ENCODE assay signal across 26 cellular contexts in genomic region chr10:14524692-14525091, GRCh38.
DNase-seq lines count a peak whose midpoint lies in the region; ATAC-seq and TF ChIP-seq lines count a peak whose summit lies in the region.
"Had no signal": no experiment of that assay in that cellular context is flagged by ENCODE, and none has a peak within 500 bp of the region (broad histone marks: within the 10 kb centered on the region; RNA-seq: fewer than 3 reads in every experiment).

No MANE protein-coding gene starts in this region.

- no peak overlapping the region for H3K4me3 Mint-ChIP-seq in CD8-positive, alpha-beta T cell
- H3K4me3 Mint-ChIP-seq in activated naive CD8-positive, alpha-beta T cell treated with anti-CD3 and anti-CD28 coated beads for 36 hours: no peak overlapping the region
- H3K4me3 Mint-ChIP-seq in natural killer cell: peak overlapping the region; percentile 35
- H3K4me3 Mint-ChIP-seq: activated naive CD8-positive, alpha-beta T cell treated with anti-CD3 and anti-CD28 coated beads, Interleukin-2, amount 10 ng/mL, durations not matched to agents 7 days and 5 days; H9 had no signal

- DNase-seq in AG10803 (ENCODE audit: low read depth) (peak; percentile 30), natural killer cell (no peak), lower leg skin (ENCODE audit: low spot score in 2 of 2) (no peak), A673 (ENCODE audit: low spot score) (no peak), UCSD-AML1 (lab: John Stamatoyannopoulos, UW; ENCODE audit: unreplicated experiment) (no peak), SW 1271 (lab: John Stamatoyannopoulos, UW) (no peak)
- DNase-seq in CD8-positive, alpha-beta T cell: no peak
- no peak for DNase-seq in activated naive CD8-positive, alpha-beta T cell treated with anti-CD3 and anti-CD28 coated beads for 36 hours
- DNase-seq: activated naive CD8-positive, alpha-beta T cell treated with anti-CD3 and anti-CD28 coated beads, Interleukin-2, amount 10 ng/mL, durations not matched to agents 7 days and 5 days; C1 segment of cervical spinal cord; effector CD8-positive, alpha-beta T cell; glutamatergic neuron; H9; mesenchymal stem cell; NCI-H1092; NCI-H1694; Peyer's patch; SIG-M5; stimulated activated CD4-positive, alpha-beta T cell treated with anti-CD3 and anti-CD28 coated beads, Interleukin-4, amount 100 ng/mL, for 1 hour; T-helper 9 cell; trophoblast cell had no signal

- TF ChIP-seq CTCF in AG10803 (conservative IDR thresholded peaks at IDR 0.05; ENCODE audit: low read length) (no peak), natural killer cell (IDR thresholded peaks at IDR 0.05) (no peak), lower leg skin (IDR thresholded peaks at IDR 0.05) (no peak), A673 (conservative IDR thresholded peaks at IDR 0.05; ENCODE audit: low read depth, low read length) (no peak)
- no peak for TF ChIP-seq CTCF in CD8-positive, alpha-beta T cell (IDR thresholded peaks at IDR 0.05)

- BruUV-seq in A673 (replicated peaks; lab: Mats Ljungman, UMichigan): no TSS peak

- no peaks in the 10 kb centered on the region for H3K9me3 ChIP-seq in CD8-positive, alpha-beta T cell (ENCODE audit: low read length)
- no peaks in the 10 kb centered on the region for H3K9me3 ChIP-seq in A673 (ENCODE audit: low read depth, low read length, poor library complexity, severe bottlenecking)
- H3K9me3 ChIP-seq: Peyer's patch, prostate gland had no signal

- ATAC-seq in CD8-positive, alpha-beta T cell: no peak
- ATAC-seq in natural killer cell: peak in 1 of 3 donors; percentile 40
- ATAC-seq: K562, left lobe of liver had no signal

- peaks cover 78% of the 10 kb centered on the region for H3K36me3 Mint-ChIP-seq in CD8-positive, alpha-beta T cell
- peaks cover 61% of the 10 kb centered on the region for H3K36me3 Mint-ChIP-seq in activated naive CD8-positive, alpha-beta T cell treated with anti-CD3 and anti-CD28 coated beads for 36 hours
- H3K36me3 Mint-ChIP-seq in natural killer cell: peaks cover 14% of the 10 kb centered on the region

- H3K27me3 Mint-ChIP-seq in CD8-positive, alpha-beta T cell (ENCODE audit: low read depth): no peaks in the 10 kb centered on the region
- H3K27me3 Mint-ChIP-seq in activated naive CD8-positive, alpha-beta T cell treated with anti-CD3 and anti-CD28 coated beads for 36 hours: no peaks in the 10 kb centered on the region
- no peaks in the 10 kb centered on the region for H3K27me3 Mint-ChIP-seq in natural killer cell (ENCODE audit: low read depth in 2 of 2)
- H3K27me3 Mint-ChIP-seq: activated naive CD8-positive, alpha-beta T cell treated with anti-CD3 and anti-CD28 coated beads, Interleukin-2, amount 10 ng/mL, durations not matched to agents 7 days and 5 days had no signal

- H3K4me1 ChIP-seq in CD8-positive, alpha-beta T cell (ENCODE audit: insufficient read depth, low read length): peaks cover 30% of the 10 kb centered on the region
- no peaks in the 10 kb centered on the region for H3K4me1 ChIP-seq in A673 (ENCODE audit: insufficient read depth, low read length, poor library complexity, severe bottlenecking)
- H3K4me1 ChIP-seq: Peyer's patch, prostate gland had no signal

- H3K9me3 Mint-ChIP-seq in CD8-positive, alpha-beta T cell: no peaks in the 10 kb centered on the region
- H3K9me3 Mint-ChIP-seq in activated naive CD8-positive, alpha-beta T cell treated with anti-CD3 and anti-CD28 coated beads for 36 hours: peaks cover 1% of the 10 kb centered on the region
- H3K9me3 Mint-ChIP-seq in natural killer cell: no peaks in the 10 kb centered on the region
- H3K9me3 Mint-ChIP-seq: activated naive CD8-positive, alpha-beta T cell treated with anti-CD3 and anti-CD28 coated beads, Interleukin-2, amount 10 ng/mL, durations not matched to agents 7 days and 5 days; H9 had no signal

- TF ChIP-seq POLR2A in lower leg skin (IDR thresholded peaks at IDR 0.05): no peak

- peaks cover 47% of the 10 kb centered on the region for H3K36me3 ChIP-seq in CD8-positive, alpha-beta T cell (ENCODE audit: insufficient read depth, low read length)
- H3K36me3 ChIP-seq in A673 (ENCODE audit: insufficient read depth, low read length, poor library complexity, severe bottlenecking): peaks cover 11% of the 10 kb centered on the region
- H3K36me3 ChIP-seq: cardiac muscle cell, prostate gland had no signal

- POLR2A ChIA-PET in CD8-positive, alpha-beta T cell (lab: Charles Lee): no interaction called here
- POLR2A ChIA-PET in A673 (lab: Charles Lee; ENCODE audit: low non-redundant PET): no interaction called here

- no peak overlapping the region for H3K27ac ChIP-seq in CD8-positive, alpha-beta T cell (ENCODE audit: low read depth, low read length)
- no peak overlapping the region for H3K27ac ChIP-seq in A673 (ENCODE audit: low read depth, low read length, poor library complexity, severe bottlenecking)
- H3K27ac ChIP-seq: cardiac muscle cell, coronary artery, Peyer's patch, prostate gland had no signal

- H3K4me1 Mint-ChIP-seq in CD8-positive, alpha-beta T cell (ENCODE audit: low read depth): peaks cover 74% of the 10 kb centered on the region
- H3K4me1 Mint-ChIP-seq in activated naive CD8-positive, alpha-beta T cell treated with anti-CD3 and anti-CD28 coated beads for 36 hours: peaks cover 68% of the 10 kb centered on the region
- peaks cover 67 to 71% of the 10 kb centered on the region in 2 donors for H3K4me1 Mint-ChIP-seq in natural killer cell

- CTCF ChIA-PET in CD8-positive, alpha-beta T cell (lab: Charles Lee): no interaction called here
- CTCF ChIA-PET in A673 (lab: Charles Lee): no interaction called here

- peak overlapping the region; percentile 1 for H3K27ac Mint-ChIP-seq in CD8-positive, alpha-beta T cell
- peak overlapping the region; percentile 72 for H3K27ac Mint-ChIP-seq in activated naive CD8-positive, alpha-beta T cell treated with anti-CD3 and anti-CD28 coated beads for 36 hours
- H3K27ac Mint-ChIP-seq in natural killer cell: peak overlapping the region; percentile 52 to 63
- H3K27ac Mint-ChIP-seq: activated naive CD8-positive, alpha-beta T cell treated with anti-CD3 and anti-CD28 coated beads, Interleukin-2, amount 10 ng/mL, durations not matched to agents 7 days and 5 days; H9 had no signal

- no peaks in the 10 kb centered on the region for H3K27me3 ChIP-seq in CD8-positive, alpha-beta T cell (ENCODE audit: insufficient read depth, low read length)
- H3K27me3 ChIP-seq in A673 (replicated peaks; ENCODE audit: insufficient read depth, low read depth, low read length, poor library complexity): no peaks in the 10 kb centered on the region
- H3K27me3 ChIP-seq: cardiac muscle cell, Peyer's patch had no signal

- H3K4me3 ChIP-seq in AG10803 (ENCODE audit: low read length) (no peak overlapping the region), lower leg skin (ENCODE audit: low read depth, poor library complexity, severe bottlenecking) (no peak overlapping the region), A673 (ENCODE audit: low read depth, low read length, poor library complexity, severe bottlenecking) (no peak overlapping the region)
- H3K4me3 ChIP-seq in CD8-positive, alpha-beta T cell (ENCODE audit: low read depth, low read length): no peak overlapping the region
- H3K4me3 ChIP-seq: cardiac muscle cell, coronary artery, K562, Peyer's patch, prostate gland had no signal

- intact Hi-C loops in CD8-positive, alpha-beta T cell (cut with DNase I, micrococcal nuclease): no loop called here
- intact Hi-C loops in natural killer cell (cut with micrococcal nuclease): no loop called here
- intact Hi-C loops in lower leg skin (cut with DNase I; ENCODE audit: low total_unique reads): no loop called here
- intact Hi-C loops in A673 (cut with micrococcal nuclease; ENCODE audit: unreplicated experiment): no loop called here

Comparison
In these comparisons a context has a peak if more than half of its experiments do, and no peak if none do; other contexts are left out.
1. H3K27ac Mint-ChIP-seq: peak in every context shown above with its lines; median percentile 72 in activated naive CD8-positive, alpha-beta T cell treated with anti-CD3 and anti-CD28 coated beads for 36 hours; 58 in natural killer cell; 1 in CD8-positive, alpha-beta T cell.